ENCODE assay signal across 1 cellular context in the genomic region with DNA sequence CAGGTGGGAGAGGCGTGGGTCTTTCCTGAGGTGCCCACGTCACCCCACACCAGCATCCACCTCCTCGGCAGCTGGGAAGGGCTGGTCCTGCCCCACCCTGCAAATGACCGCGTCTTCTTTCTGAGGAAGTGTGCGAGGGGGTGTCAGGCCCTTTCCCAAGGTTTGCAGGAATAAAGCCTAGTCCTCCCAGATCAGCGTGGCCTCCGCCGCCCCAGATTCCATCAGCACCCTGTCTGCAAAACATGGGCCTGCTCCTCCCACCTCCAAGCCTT.
TF ChIP-seq lines count a peak whose summit lies in the region.

No MANE protein-coding gene starts in this region.

TF ChIP-seq in IMR-90, 13 proteins besides CTCF, POLR2A, EP300 and RAD21:
- TF ChIP-seq, protein P1, sequence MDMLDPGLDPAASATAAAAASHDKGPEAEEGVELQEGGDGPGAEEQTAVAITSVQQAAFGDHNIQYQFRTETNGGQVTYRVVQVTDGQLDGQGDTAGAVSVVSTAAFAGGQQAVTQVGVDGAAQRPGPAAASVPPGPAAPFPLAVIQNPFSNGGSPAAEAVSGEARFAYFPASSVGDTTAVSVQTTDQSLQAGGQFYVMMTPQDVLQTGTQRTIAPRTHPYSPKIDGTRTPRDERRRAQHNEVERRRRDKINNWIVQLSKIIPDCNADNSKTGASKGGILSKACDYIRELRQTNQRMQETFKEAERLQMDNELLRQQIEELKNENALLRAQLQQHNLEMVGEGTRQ (IDR thresholded peaks at IDR 0.05; ENCODE audit: low read depth, low read length) = no peak
- no peak for TF ChIP-seq NFE2L2 (IDR thresholded peaks at IDR 0.05; ENCODE audit: low read depth, low read length)
- TF ChIP-seq MAFK (IDR thresholded peaks at IDR 0.05; ENCODE audit: low read depth, low read length) = no peak
